In genomic region chr3:125585595-125586223, GRCh38 we compare ENCODE assay signal across 8 cellular contexts. TPM values are rescaled to one million over a fixed set of nuclear protein-coding genes. Genes with fewer than 3 reads are reported as not detected.
A peak's percentile ranks its signal among the peaks of the same experiment; 100 is the strongest.
DNase-seq lines count a peak whose midpoint lies in the region; ATAC-seq and TF ChIP-seq lines count a peak whose summit lies in the region.

No MANE protein-coding gene starts in this region.

- no peaks in the 10 kb centered on the region for H3K36me3 ChIP-seq in KMS-11 (ENCODE audit: insufficient read depth)
- peaks cover 0 to 5% (median 0%) of the 10 kb centered on the region in 3 donors for H3K36me3 ChIP-seq in Peyer's patch
- H3K36me3 ChIP-seq in ascending aorta: peaks cover 4 to 5% of the 10 kb centered on the region in 2 donors
- no peaks in the 10 kb centered on the region for H3K36me3 ChIP-seq in right atrium auricular region

- no peak for TF ChIP-seq POLR2A in Peyer's patch (IDR thresholded peaks at IDR 0.05)

- H3K9me3 ChIP-seq in Peyer's patch (no peaks in the 10 kb centered on the region), ascending aorta (no peaks in the 10 kb centered on the region), right atrium auricular region (no peaks in the 10 kb centered on the region)

- H3K4me1 ChIP-seq in KMS-11 (ENCODE audit: low read depth, poor library complexity, severe bottlenecking): peaks cover 33% of the 10 kb centered on the region
- peaks cover 0 to 10% (median 2%) of the 10 kb centered on the region in 4 donors for H3K4me1 ChIP-seq in Peyer's patch
- peaks cover 0 to 3% of the 10 kb centered on the region in 2 donors for H3K4me1 ChIP-seq in ascending aorta
- peaks cover 0 to 31% of the 10 kb centered on the region in 2 donors for H3K4me1 ChIP-seq in right atrium auricular region

- peak; percentile 95 for TF ChIP-seq CTCF in KMS-11 (conservative IDR thresholded peaks at IDR 0.05; ENCODE audit: low read depth, low read length)
- TF ChIP-seq CTCF in Peyer's patch (IDR thresholded peaks at IDR 0.05): peak; percentile 57 to 93 (median 84)
- peak; percentile 71 to 89 (median 78) for TF ChIP-seq CTCF in ascending aorta (IDR thresholded peaks at IDR 0.05)
- peak; percentile 75 to 90 for TF ChIP-seq CTCF in right atrium auricular region (IDR thresholded peaks at IDR 0.05)

- H3K4me3 ChIP-seq in KMS-11 (IDR thresholded peaks at IDR 0.05; ENCODE audit: insufficient read depth, low read depth, low read length) (no peak overlapping the region), Peyer's patch (no peak overlapping the region), ascending aorta (no peak overlapping the region), right atrium auricular region (no peak overlapping the region)

- H4K20me1 ChIP-seq in KMS-11 (ENCODE audit: insufficient read depth): no peaks in the 10 kb centered on the region

- 0 out of 2 replicates have a peak, but pooled peaks cover 3% of the 10 kb centered on the region for H3K79me2 ChIP-seq in KMS-11 (ENCODE audit: insufficient read depth, low read depth)

- no peak overlapping the region for H3K27ac ChIP-seq in KMS-11
- H3K27ac ChIP-seq in Peyer's patch: no peak overlapping the region
- no peak overlapping the region for H3K27ac ChIP-seq in ascending aorta
- no peak overlapping the region for H3K27ac ChIP-seq in right atrium auricular region

- peak; percentile 70 for ATAC-seq in sciatic nerve
- no peak for ATAC-seq in HG03196 (IDR thresholded peaks at IDR 0.05; ENCODE audit: unreplicated experiment)
- no peak for ATAC-seq in HG03097 (IDR thresholded peaks at IDR 0.05; ENCODE audit: low FRiP score, unreplicated experiment)

- intact Hi-C loops in ascending aorta (cut with DNase I) (loop anchor here (5.0 kb wide), 1 partner anchor 658 kb away; no protein-coding TSS in a partner anchor), sciatic nerve (cut with DNase I) (no loop called here)

- no peak overlapping the region for H3K9ac ChIP-seq in KMS-11

- DNase-seq in ELF-1 (ENCODE audit: low read depth, low spot score): peak; percentile 52
- DNase-seq in Peyer's patch: peak in 2 of 3 donors; percentile 51 to 80
- DNase-seq in ascending aorta (ENCODE audit: low spot score in 2 of 2): peak in 1 of 2 donors; percentile 70
- peak; percentile 66 for DNase-seq in right atrium auricular region (ENCODE audit: low spot score)
- DNase-seq in sciatic nerve (ENCODE audit: low spot score): peak; percentile 72

- no peak overlapping the region for H3K4me2 ChIP-seq in KMS-11

- H3K27me3 ChIP-seq in KMS-11 (ENCODE audit: insufficient read depth, low read depth) (no peaks in the 10 kb centered on the region), Peyer's patch (no peaks in the 10 kb centered on the region), ascending aorta (no peaks in the 10 kb centered on the region), right atrium auricular region (no peaks in the 10 kb centered on the region)

- H2AFZ ChIP-seq in KMS-11 (ENCODE audit: low read depth): no peak overlapping the region

RNA-seq across cellular contexts. Expression of gene OSBPL11, which starts 9.6 kb away (rescaled TPM):
- total RNA-seq in Peyer's patch (10 to 100 TPM in 2 of 4 donors, 1 to 10 TPM in 2; 8.1 to 14.9 (median 10.0) TPM), ascending aorta (1.3 TPM), right atrium auricular region (10 to 100 TPM in 1 of 2 donors, 1 to 10 TPM in 1; 7.7 to 12.3 TPM), sciatic nerve (14.8 TPM)
